Comparison of ENCODE assay signal across 11 cellular contexts in the genomic region with DNA sequence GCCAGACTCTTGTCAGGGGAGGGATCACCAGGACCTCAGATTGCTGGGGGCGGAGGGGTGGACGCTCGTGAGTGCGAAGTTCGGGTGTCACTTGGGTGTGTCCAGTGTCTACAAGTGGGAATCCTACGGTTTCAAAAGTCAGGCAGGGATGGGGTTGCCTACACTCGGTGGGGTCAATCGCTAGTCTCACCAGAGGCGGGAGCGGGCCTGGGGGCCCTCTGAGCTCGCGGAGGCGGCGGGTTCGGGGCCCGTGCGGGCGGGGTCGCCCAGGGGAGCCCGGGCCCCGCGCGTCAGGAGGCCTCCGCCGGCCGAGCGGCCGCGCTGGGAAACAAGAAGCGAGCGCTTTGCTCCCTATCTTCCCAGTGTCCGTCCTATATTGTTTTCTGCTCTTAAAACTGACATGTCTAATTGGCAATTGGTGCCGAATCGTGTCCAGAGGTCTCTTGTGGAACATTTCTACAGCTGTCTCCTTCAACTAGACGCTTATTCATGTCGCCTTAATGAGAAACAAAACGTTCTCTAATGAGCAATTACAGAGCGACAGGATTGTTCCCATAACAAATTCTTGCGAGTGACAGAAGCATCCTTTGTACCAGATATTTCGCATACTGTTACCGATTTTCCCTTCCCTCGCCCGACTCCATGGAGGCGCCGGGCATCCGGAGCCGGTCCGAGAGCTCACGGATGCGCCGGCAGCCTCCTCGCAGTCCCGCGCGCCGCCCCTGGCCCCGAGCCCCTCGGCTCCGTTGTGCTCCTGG. TPM values are rescaled to one million over a fixed set of nuclear protein-coding genes. Genes with fewer than 3 reads are reported as not detected.
A peak's percentile ranks its signal among the peaks of the same experiment; 100 is the strongest.
DNase-seq lines count a peak whose midpoint lies in the region; ATAC-seq and TF ChIP-seq lines count a peak whose summit lies in the region.
"Had no signal": no experiment of that assay in that cellular context is flagged by ENCODE, and none has a peak within 500 bp of the region (broad histone marks: within the 10 kb centered on the region; RNA-seq: fewer than 3 reads in every experiment).

No MANE protein-coding gene starts in this region.

- peaks cover 17% of the 10 kb centered on the region for H3K36me3 Mint-ChIP-seq in stimulated activated naive CD8-positive, alpha-beta T cell treated with anti-CD3 and anti-CD28 coated beads, Interleukin-15, Interleukin-2, amounts not matched to agents 100 ng/mL and 50 ng/mL, for 24 hours (ENCODE audit: low read depth)

- intact Hi-C loops in ascending aorta (cut with DNase I), result no loop called here

- no peaks in the 10 kb centered on the region for H3K36me3 ChIP-seq in ascending aorta

- H3K27me3 Mint-ChIP-seq in stimulated activated naive CD8-positive, alpha-beta T cell treated with anti-CD3 and anti-CD28 coated beads, Interleukin-15, Interleukin-2, amounts not matched to agents 100 ng/mL and 50 ng/mL, for 24 hours, result peaks cover 94% of the 10 kb centered on the region

- peak overlapping the region; percentile 8 to 36 for H3K4me3 ChIP-seq in ascending aorta

- peaks cover 23% of the 10 kb centered on the region for H3K4me1 Mint-ChIP-seq in stimulated activated naive CD8-positive, alpha-beta T cell treated with anti-CD3 and anti-CD28 coated beads, Interleukin-15, Interleukin-2, amounts not matched to agents 100 ng/mL and 50 ng/mL, for 24 hours (ENCODE audit: low read depth)

- H3K27ac Mint-ChIP-seq in stimulated activated naive CD8-positive, alpha-beta T cell treated with anti-CD3 and anti-CD28 coated beads, Interleukin-15, Interleukin-2, amounts not matched to agents 100 ng/mL and 50 ng/mL, for 24 hours, result no peak overlapping the region

- peaks cover 2 to 6% of the 10 kb centered on the region in 2 donors for H3K4me1 ChIP-seq in ascending aorta

- TF ChIP-seq CTCF in ascending aorta (IDR thresholded peaks at IDR 0.05), result no peak

- no peak for DNase-seq in stimulated activated naive CD8-positive, alpha-beta T cell treated with anti-CD3 and anti-CD28 coated beads, Interleukin-15, Interleukin-2, amounts not matched to agents 100 U/mL and 50 U/mL, for 24 hours
- DNase-seq in ascending aorta (ENCODE audit: low spot score in 2 of 2) (no peak), left kidney (ENCODE audit: low read depth, low spot score) (peak; percentile 20), RPMI8226 (no peak), NCI-H510A treated with DMSO at 0.1 percent for 48 hours (lab: John Stamatoyannopoulos, UW) (no peak)
- DNase-seq: activated T-cell treated with anti-CD3 and anti-CD28 coated beads, Interleukin-2, amount 50 U/mL, for 4 hours; NCI-H1417 had no signal

- peak overlapping the region; percentile 9 for H3K4me3 Mint-ChIP-seq in stimulated activated naive CD8-positive, alpha-beta T cell treated with anti-CD3 and anti-CD28 coated beads, Interleukin-15, Interleukin-2, amounts not matched to agents 100 ng/mL and 50 ng/mL, for 24 hours

- no peak overlapping the region for H3K27ac ChIP-seq in ascending aorta

- H3K27me3 ChIP-seq in ascending aorta, result peaks cover 44% of the 10 kb centered on the region

- H3K9me3 Mint-ChIP-seq in stimulated activated naive CD8-positive, alpha-beta T cell treated with anti-CD3 and anti-CD28 coated beads, Interleukin-15, Interleukin-2, amounts not matched to agents 100 ng/mL and 50 ng/mL, for 24 hours, result peaks cover 9% of the 10 kb centered on the region

- ATAC-seq in stimulated activated naive CD8-positive, alpha-beta T cell treated with anti-CD3 and anti-CD28 coated beads, Interleukin-15, Interleukin-2, amounts not matched to agents 100 U/mL and 50 U/mL, for 24 hours, result no peak
- ATAC-seq in GM21619 (IDR thresholded peaks at IDR 0.05; ENCODE audit: unreplicated experiment), result no peak
- ATAC-seq in GM21825 (IDR thresholded peaks at IDR 0.05; ENCODE audit: unreplicated experiment), result no peak
- ATAC-seq: activated T-cell treated with anti-CD3 and anti-CD28 coated beads, Interleukin-2, amount 50 U/mL, for 4 hours; sciatic nerve had no signal

- H3K9me3 ChIP-seq in ascending aorta, result no peaks in the 10 kb centered on the region

RNA-seq across cellular contexts. Expression of a gene that starts 11.9 kb away (rescaled TPM):
- total RNA-seq in ascending aorta, result not detected
- total RNA-seq: activated T-cell treated with anti-CD3 and anti-CD28 coated beads, Interleukin-2, amount 50 U/mL, for 4 hours; sciatic nerve had no signal
